ENCODE assay signal across 17 cellular contexts in genomic region chr12:27474344-27474743, GRCh38. TPM values are rescaled to one million over a fixed set of nuclear protein-coding genes. Genes with fewer than 3 reads are reported as not detected.
DNase-seq lines count a peak whose midpoint lies in the region; ATAC-seq and TF ChIP-seq lines count a peak whose summit lies in the region.
"Had no signal": no experiment of that assay in that cellular context is flagged by ENCODE, and none has a peak within 500 bp of the region (broad histone marks: within the 10 kb centered on the region; RNA-seq: fewer than 3 reads in every experiment).

No MANE protein-coding gene starts in this region.

- TF ChIP-seq CTCF in RWPE1 (conservative IDR thresholded peaks at IDR 0.05; ENCODE audit: low read depth) (no peak), fibroblast of lung (conservative IDR thresholded peaks at IDR 0.05 in 1 of 2, IDR thresholded peaks at IDR 0.05 in 1 of 2; ENCODE audit: low read depth in 1 of 2, low read length in 2 of 2) (no peak), Peyer's patch (IDR thresholded peaks at IDR 0.05) (no peak)

- H3K4me1 ChIP-seq in fibroblast of lung (ENCODE audit: control insufficient read depth, extremely low read depth, insufficient read depth, low read length), result peaks cover 2% of the 10 kb centered on the region
- H3K4me1 ChIP-seq in Peyer's patch, result no peaks in the 10 kb centered on the region

- H3K4me3 Mint-ChIP-seq in activated naive CD8-positive, alpha-beta T cell treated with anti-CD3 and anti-CD28 coated beads, Interleukin-2, amount 10 ng/mL, durations not matched to agents 7 days and 5 days, result no peak overlapping the region
- no peak overlapping the region for H3K4me3 Mint-ChIP-seq in activated naive CD8-positive, alpha-beta T cell treated with anti-CD3 and anti-CD28 coated beads for 36 hours
- H3K4me3 Mint-ChIP-seq in stimulated activated naive B cell treated with anti-CD40 and anti-IgM and Interleukin-4, amounts not matched to agents 10 μg/mL and 1 μg/mL and 100 μg/mL, for 72 hours, result no peak overlapping the region
- H3K4me3 Mint-ChIP-seq: activated CD4-positive, alpha-beta T cell treated with anti-CD3 and anti-CD28 coated beads, Interleukin-2, amount 10 ng/mL, durations not matched to agents 7 days and 5 days had no signal

- no peaks in the 10 kb centered on the region for H3K79me2 ChIP-seq in fibroblast of lung (ENCODE audit: control insufficient read depth, insufficient read depth, low read length)

- peaks cover 44% of the 10 kb centered on the region for H3K4me1 Mint-ChIP-seq in activated naive CD8-positive, alpha-beta T cell treated with anti-CD3 and anti-CD28 coated beads, Interleukin-2, amount 10 ng/mL, durations not matched to agents 7 days and 5 days
- H3K4me1 Mint-ChIP-seq in activated naive CD8-positive, alpha-beta T cell treated with anti-CD3 and anti-CD28 coated beads for 36 hours, result peaks cover 21% of the 10 kb centered on the region
- H3K4me1 Mint-ChIP-seq in stimulated activated naive B cell treated with anti-CD40 and anti-IgM and Interleukin-4, amounts not matched to agents 10 μg/mL and 1 μg/mL and 100 μg/mL, for 72 hours, result no peaks in the 10 kb centered on the region

- peaks cover 43% of the 10 kb centered on the region for H3K36me3 Mint-ChIP-seq in activated naive CD8-positive, alpha-beta T cell treated with anti-CD3 and anti-CD28 coated beads, Interleukin-2, amount 10 ng/mL, durations not matched to agents 7 days and 5 days
- peaks cover 18% of the 10 kb centered on the region for H3K36me3 Mint-ChIP-seq in activated naive CD8-positive, alpha-beta T cell treated with anti-CD3 and anti-CD28 coated beads for 36 hours
- H3K36me3 Mint-ChIP-seq in stimulated activated naive B cell treated with anti-CD40 and anti-IgM and Interleukin-4, amounts not matched to agents 10 μg/mL and 1 μg/mL and 100 μg/mL, for 72 hours, result peaks cover 16 to 40% of the 10 kb centered on the region in 2 donors

- H3K9me3 Mint-ChIP-seq in activated naive CD8-positive, alpha-beta T cell treated with anti-CD3 and anti-CD28 coated beads, Interleukin-2, amount 10 ng/mL, durations not matched to agents 7 days and 5 days, result peaks cover 29% of the 10 kb centered on the region
- H3K9me3 Mint-ChIP-seq in activated naive CD8-positive, alpha-beta T cell treated with anti-CD3 and anti-CD28 coated beads for 36 hours, result peaks cover 24% of the 10 kb centered on the region
- peaks cover 24% of the 10 kb centered on the region in 2 donors for H3K9me3 Mint-ChIP-seq in stimulated activated naive B cell treated with anti-CD40 and anti-IgM and Interleukin-4, amounts not matched to agents 10 μg/mL and 1 μg/mL and 100 μg/mL, for 72 hours

- H2AFZ ChIP-seq in fibroblast of lung (ENCODE audit: low read length), result no peak overlapping the region

- no peak for TF ChIP-seq POLR2A in Peyer's patch (IDR thresholded peaks at IDR 0.05)

- H3K36me3 ChIP-seq in fibroblast of lung (ENCODE audit: control insufficient read depth, insufficient read depth, low read length), result no peaks in the 10 kb centered on the region
- no peaks in the 10 kb centered on the region for H3K36me3 ChIP-seq in Peyer's patch
- H3K36me3 ChIP-seq: heart right ventricle had no signal

- H3K27ac ChIP-seq in RWPE1 (no peak overlapping the region), fibroblast of lung (ENCODE audit: insufficient read depth, low read length) (no peak overlapping the region), Peyer's patch (no peak overlapping the region)

- no peak overlapping the region for H3K9ac ChIP-seq in fibroblast of lung (ENCODE audit: insufficient read depth, low read length)

- CTCF ChIA-PET in RWPE1 (lab: Yijun Ruan, JAX), result no interaction called here

- no peaks in the 10 kb centered on the region for H3K27me3 Mint-ChIP-seq in activated naive CD8-positive, alpha-beta T cell treated with anti-CD3 and anti-CD28 coated beads, Interleukin-2, amount 10 ng/mL, durations not matched to agents 7 days and 5 days
- no peaks in the 10 kb centered on the region for H3K27me3 Mint-ChIP-seq in activated naive CD8-positive, alpha-beta T cell treated with anti-CD3 and anti-CD28 coated beads for 36 hours
- H3K27me3 Mint-ChIP-seq in stimulated activated naive B cell treated with anti-CD40 and anti-IgM and Interleukin-4, amounts not matched to agents 10 μg/mL and 1 μg/mL and 100 μg/mL, for 72 hours, result no peaks in the 10 kb centered on the region

- POLR2A ChIA-PET in activated naive CD8-positive, alpha-beta T cell treated with anti-CD3 and anti-CD28 coated beads, Interleukin-2, amount 10 ng/mL, durations not matched to agents 7 days and 5 days (lab: Charles Lee), result no interaction called here
- POLR2A ChIA-PET in RWPE1 (lab: Yijun Ruan, JAX; ENCODE audit: low non-redundant PET), result no interaction called here

- no peak for ATAC-seq in activated naive CD8-positive, alpha-beta T cell treated with anti-CD3 and anti-CD28 coated beads, Interleukin-2, amount 10 ng/mL, durations not matched to agents 7 days and 5 days (ENCODE audit: low read depth)
- ATAC-seq in stimulated activated naive B cell treated with anti-CD40 and anti-IgM and Interleukin-4, amounts not matched to agents 10 μg/mL and 1 μg/mL and 100 μg/mL, for 72 hours (replicated peaks), result no peak

- H3K27me3 ChIP-seq in fibroblast of lung (ENCODE audit: control insufficient read depth, insufficient read depth, low read length) (no peaks in the 10 kb centered on the region), Peyer's patch (no peaks in the 10 kb centered on the region)
- H3K27me3 ChIP-seq: heart right ventricle had no signal

- no peak overlapping the region for H3K4me3 ChIP-seq in fibroblast of lung (replicated peaks in 1 of 4; ENCODE audit: control extremely low read depth in 1 of 4, insufficient read depth in 1 of 4, low read depth in 3 of 4, low read length in 4 of 4)
- H3K4me3 ChIP-seq in Peyer's patch, result no peak overlapping the region
- H3K4me3 ChIP-seq: heart right ventricle had no signal

- DNase-seq in activated naive CD8-positive, alpha-beta T cell treated with anti-CD3 and anti-CD28 coated beads, Interleukin-2, amount 10 ng/mL, durations not matched to agents 7 days and 5 days, result no peak
- DNase-seq in activated naive CD8-positive, alpha-beta T cell treated with anti-CD3 and anti-CD28 coated beads for 36 hours, result no peak
- peak; percentile 27 for DNase-seq in RWPE1 (ENCODE audit: low spot score)
- peak; percentile 75 to 92 for DNase-seq in fibroblast of lung (ENCODE audit: low read depth in 2 of 2)
- peak; percentile 78 for DNase-seq in stromal cell of bone marrow (ENCODE audit: low read depth)
- no peak for DNase-seq in Peyer's patch
- no peak for DNase-seq in NCI-H524 (lab: John Stamatoyannopoulos, UW)
- DNase-seq in stimulated activated naive B cell treated with anti-CD40 and anti-IgM and Interleukin-4, amounts not matched to agents 10 μg/mL and 1 μg/mL and 100 μg/mL, for 72 hours, result no peak
- DNase-seq: 8988T; activated CD4-positive, alpha-beta T cell treated with anti-CD3 and anti-CD28 coated beads, Interleukin-2, amount 10 ng/mL, durations not matched to agents 7 days and 5 days; activated effector memory CD4-positive, alpha-beta T cell treated with Interleukin-2 at 50 U/mL for 16 hours; cortex of kidney; heart right ventricle; midbrain; NCI-H1417; NCI-H82; retina had no signal

- no peaks in the 10 kb centered on the region for H4K20me1 ChIP-seq in fibroblast of lung (ENCODE audit: control insufficient read depth, extremely low read depth, insufficient read depth, low read length)

- H3K9me3 ChIP-seq in fibroblast of lung (ENCODE audit: control insufficient read depth, insufficient read depth, low read depth, low read length) (peaks cover 2% of the 10 kb centered on the region), Peyer's patch (peaks cover 0 to 9% (median 0%) of the 10 kb centered on the region in 4 donors)

- H3K27ac Mint-ChIP-seq in activated naive CD8-positive, alpha-beta T cell treated with anti-CD3 and anti-CD28 coated beads, Interleukin-2, amount 10 ng/mL, durations not matched to agents 7 days and 5 days, result peak overlapping the region; percentile 18
- no peak overlapping the region for H3K27ac Mint-ChIP-seq in activated naive CD8-positive, alpha-beta T cell treated with anti-CD3 and anti-CD28 coated beads for 36 hours
- no peak overlapping the region for H3K27ac Mint-ChIP-seq in stimulated activated naive B cell treated with anti-CD40 and anti-IgM and Interleukin-4, amounts not matched to agents 10 μg/mL and 1 μg/mL and 100 μg/mL, for 72 hours
- H3K27ac Mint-ChIP-seq: activated CD4-positive, alpha-beta T cell treated with anti-CD3 and anti-CD28 coated beads, Interleukin-2, amount 10 ng/mL, durations not matched to agents 7 days and 5 days had no signal

- H3K4me2 ChIP-seq in fibroblast of lung (ENCODE audit: extremely low read depth, insufficient read depth, low read length), result peak overlapping the region; percentile 30

RNA-seq across cellular contexts. Expression of gene SMCO2, which starts 27.8 kb away (rescaled TPM):
- not detected for total RNA-seq in activated naive CD8-positive, alpha-beta T cell treated with anti-CD3 and anti-CD28 coated beads, Interleukin-2, amount 10 ng/mL, durations not matched to agents 7 days and 5 days
- total RNA-seq in activated naive CD8-positive, alpha-beta T cell treated with anti-CD3 and anti-CD28 coated beads for 36 hours, result not detected
- total RNA-seq in fibroblast of lung, result 0.26 TPM in 1 of 2 replicates, not detected in the other
- 0.05 TPM in 1 of 2 replicates, not detected in the other for polyA plus RNA-seq in fibroblast of lung
- 0.10 TPM in 1 of 2 replicates, not detected in the other for polyA plus RNA-seq in fibroblast of lung (2012)
- not detected in 2 replicates for polyA minus RNA-seq in fibroblast of lung (ENCODE audit: low replicate concordance)
- total RNA-seq in Peyer's patch, result not detected

RNA-seq across cellular contexts. Expression of gene PPFIBP1, which starts 49.7 kb away (rescaled TPM):
- 10 to 100 TPM; 14.6 to 18.2 TPM for total RNA-seq in activated naive CD8-positive, alpha-beta T cell treated with anti-CD3 and anti-CD28 coated beads, Interleukin-2, amount 10 ng/mL, durations not matched to agents 7 days and 5 days
- total RNA-seq in activated naive CD8-positive, alpha-beta T cell treated with anti-CD3 and anti-CD28 coated beads for 36 hours, result 10 to 100 TPM; 22.2 to 22.5 TPM
- total RNA-seq in fibroblast of lung, result 51.4 and 93.0 TPM in 2 replicates
- 46.8 and 65.1 TPM in 2 replicates for polyA plus RNA-seq in fibroblast of lung
- polyA plus RNA-seq in fibroblast of lung (2012), result 26.7 and 40.5 TPM in 2 replicates
- 29.9 and 58.7 TPM in 2 replicates for polyA minus RNA-seq in fibroblast of lung (ENCODE audit: low replicate concordance)
- 100 to 1,000 TPM in 1 of 4 donors, 10 to 100 TPM in 3; 37.5 to 171 (median 48.1) TPM for total RNA-seq in Peyer's patch

Comparison
In these comparisons a context has a peak if more than half of its experiments do, and no peak if none do; other contexts are left out.
1. DNase-seq: peak in RWPE1 (single experiment), fibroblast of lung (2 of 2) and stromal cell of bone marrow (single experiment); none in activated naive CD8-positive, alpha-beta T cell treated with anti-CD3 and anti-CD28 coated beads, Interleukin-2, amount 10 ng/mL, durations not matched to agents 7 days and 5 days (single experiment), activated naive CD8-positive, alpha-beta T cell treated with anti-CD3 and anti-CD28 coated beads for 36 hours (single experiment), Peyer's patch (0 of 3), NCI-H524 (0 of 2) and stimulated activated naive B cell treated with anti-CD40 and anti-IgM and Interleukin-4, amounts not matched to agents 10 μg/mL and 1 μg/mL and 100 μg/mL, for 72 hours (single experiment).